21 cellular contexts compared by ENCODE assay signal in the genomic region with DNA sequence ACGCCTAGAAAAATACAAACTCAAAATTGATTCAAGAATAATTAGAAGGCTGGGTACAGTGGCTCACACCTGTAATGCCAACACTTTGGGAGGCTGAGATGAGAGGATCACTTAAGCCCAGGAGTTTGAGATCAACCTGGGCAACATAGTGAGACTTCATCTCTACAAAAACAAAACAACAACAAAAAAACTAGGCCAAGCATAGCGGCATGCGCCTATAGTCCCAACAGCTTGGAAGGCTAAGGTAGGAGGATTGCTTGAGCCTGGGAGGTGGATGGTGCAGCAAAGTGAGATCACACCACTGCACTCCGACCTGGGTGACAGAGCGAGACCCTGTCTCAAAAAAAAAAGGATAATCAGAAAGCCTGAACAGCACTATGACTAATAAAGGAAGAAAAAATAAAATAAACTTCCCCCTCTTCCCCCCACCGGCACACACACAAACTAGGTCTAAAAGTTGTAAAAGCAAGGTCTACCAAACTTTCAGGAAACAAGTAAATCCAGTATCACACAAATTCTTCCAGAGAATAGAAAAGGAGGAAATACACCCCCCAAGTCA. TPM values are rescaled to one million over a fixed set of nuclear protein-coding genes. Genes with fewer than 3 reads are reported as not detected.
DNase-seq lines count a peak whose midpoint lies in the region; ATAC-seq, FAIRE-seq and TF ChIP-seq lines count a peak whose summit lies in the region.
"Had no signal": no experiment of that assay in that cellular context is flagged by ENCODE, and none has a peak within 500 bp of the region (broad histone marks: within the 10 kb centered on the region; RNA-seq: fewer than 3 reads in every experiment).

No MANE protein-coding gene starts in this region.

- peaks cover 4% of the 10 kb centered on the region for H3K9me3 Mint-ChIP-seq in activated naive CD8-positive, alpha-beta T cell treated with anti-CD3 and anti-CD28 coated beads, Interleukin-2, amount 50 U/mL, for 24 hours
- no peaks in the 10 kb centered on the region for H3K9me3 Mint-ChIP-seq in activated naive CD8-positive, alpha-beta T cell treated with anti-CD3 and anti-CD28 coated beads for 36 hours
- H3K9me3 Mint-ChIP-seq in stimulated activated naive B cell treated with anti-CD40 and anti-IgM and Interleukin-4, amounts not matched to agents 10 μg/mL and 1 μg/mL and 100 μg/mL, for 72 hours: no peaks in the 10 kb centered on the region
- H3K9me3 Mint-ChIP-seq: activated CD4-positive, alpha-beta memory T cell treated with anti-CD3 and anti-CD28 coated beads for 36 hours; activated naive CD4-positive, alpha-beta T cell treated with anti-CD3 and anti-CD28 coated beads, Interleukin-2, amount 50 U/mL, for 72 hours; activated T-helper 1 cell treated with anti-CD3 and anti-CD28 coated beads, Interleukin-12 subunit alpha, Interleukin-12 subunit beta, Interleukin-2, Interleukin-4 antibody, amounts not matched to agents 30 ng/mL and 10 ng/mL and 1 ng/mL, durations not matched to agents 14 hours and 24 hours and 36 hours; naive thymus-derived CD8-positive, alpha-beta T cell had no signal

- TF ChIP-seq POLR2A in endothelial cell of umbilical vein (IDR thresholded peaks at IDR 0.05; ENCODE audit: low read depth, low read length): no peak

- H3K4me3 Mint-ChIP-seq in activated naive CD8-positive, alpha-beta T cell treated with anti-CD3 and anti-CD28 coated beads, Interleukin-2, amount 50 U/mL, for 24 hours: no peak overlapping the region
- no peak overlapping the region for H3K4me3 Mint-ChIP-seq in activated naive CD8-positive, alpha-beta T cell treated with anti-CD3 and anti-CD28 coated beads for 36 hours
- H3K4me3 Mint-ChIP-seq in stimulated activated naive B cell treated with anti-CD40 and anti-IgM and Interleukin-4, amounts not matched to agents 10 μg/mL and 1 μg/mL and 100 μg/mL, for 72 hours: peak overlapping the region; percentile 70 to 71
- H3K4me3 Mint-ChIP-seq: activated CD4-positive, alpha-beta memory T cell treated with anti-CD3 and anti-CD28 coated beads for 36 hours; activated T-helper 1 cell treated with anti-CD3 and anti-CD28 coated beads, Interleukin-12 subunit alpha, Interleukin-12 subunit beta, Interleukin-2, Interleukin-4 antibody, amounts not matched to agents 30 ng/mL and 10 ng/mL and 1 ng/mL, durations not matched to agents 14 hours and 24 hours and 36 hours had no signal

- H3K27ac ChIP-seq in OCI-LY3 (ENCODE audit: low read length) (no peak overlapping the region), endothelial cell of umbilical vein (ENCODE audit: insufficient read depth, low read depth, low read length) (peak overlapping the region; percentile 61)
- H3K27ac ChIP-seq: BLaER1 treated with 17β-estradiol and CSF1 and Interleukin-3, amounts not matched to agents 10 nM and 100 nM; coronary artery; lower lobe of right lung had no signal

- H3K4me2 ChIP-seq in OCI-LY3 (ENCODE audit: low read length): peak overlapping the region; percentile 56
- H3K4me2 ChIP-seq in endothelial cell of umbilical vein (ENCODE audit: insufficient read depth, low read length): peak overlapping the region; percentile 85
- H3K4me2 ChIP-seq: BLaER1 treated with 17β-estradiol and CSF1 and Interleukin-3, amounts not matched to agents 10 nM and 100 nM had no signal

- H3K36me3 ChIP-seq in OCI-LY3 (replicated peaks; ENCODE audit: low read depth, low read length): peaks cover 5% of the 10 kb centered on the region
- H3K36me3 ChIP-seq in endothelial cell of umbilical vein (ENCODE audit: control insufficient read depth in 2 of 2, extremely low read depth in 1 of 2, insufficient read depth in 2 of 2, low read length in 2 of 2): no peaks in the 10 kb centered on the region
- H3K36me3 ChIP-seq: BLaER1 treated with 17β-estradiol and CSF1 and Interleukin-3, amounts not matched to agents 10 nM and 100 nM; lower lobe of right lung had no signal

- H3K27me3 ChIP-seq in OCI-LY3 (ENCODE audit: low read depth, low read length) (no peaks in the 10 kb centered on the region), endothelial cell of umbilical vein (ENCODE audit: control insufficient read depth in 2 of 2, insufficient read depth in 2 of 2, low read length in 2 of 2) (no peaks in the 10 kb centered on the region)
- H3K27me3 ChIP-seq: BLaER1 treated with 17β-estradiol and CSF1 and Interleukin-3, amounts not matched to agents 10 nM and 100 nM had no signal

- peak overlapping the region; percentile 2 for H3K27ac Mint-ChIP-seq in activated naive CD8-positive, alpha-beta T cell treated with anti-CD3 and anti-CD28 coated beads, Interleukin-2, amount 50 U/mL, for 24 hours
- H3K27ac Mint-ChIP-seq in activated naive CD8-positive, alpha-beta T cell treated with anti-CD3 and anti-CD28 coated beads for 36 hours: no peak overlapping the region
- peak overlapping the region; percentile 85 for H3K27ac Mint-ChIP-seq in stimulated activated naive B cell treated with anti-CD40 and anti-IgM and Interleukin-4, amounts not matched to agents 10 μg/mL and 1 μg/mL and 100 μg/mL, for 72 hours
- H3K27ac Mint-ChIP-seq: activated CD4-positive, alpha-beta memory T cell treated with anti-CD3 and anti-CD28 coated beads for 36 hours; activated naive CD4-positive, alpha-beta T cell treated with anti-CD3 and anti-CD28 coated beads, Interleukin-2, amount 50 U/mL, for 72 hours; activated T-helper 1 cell treated with anti-CD3 and anti-CD28 coated beads, Interleukin-12 subunit alpha, Interleukin-12 subunit beta, Interleukin-2, Interleukin-4 antibody, amounts not matched to agents 30 ng/mL and 10 ng/mL and 1 ng/mL, durations not matched to agents 14 hours and 24 hours and 36 hours had no signal

- H2AFZ ChIP-seq in OCI-LY3 (ENCODE audit: low read depth, low read length) (no peak overlapping the region), endothelial cell of umbilical vein (ENCODE audit: low read depth, low read length) (no peak overlapping the region)

- TF ChIP-seq CTCF in OCI-LY3 (IDR thresholded peaks at IDR 0.05; ENCODE audit: low read depth, low read length): no peak
- TF ChIP-seq CTCF in endothelial cell of umbilical vein (IDR thresholded peaks at IDR 0.05; ENCODE audit: extremely low read depth in 1 of 2, insufficient read depth in 1 of 2, low read depth in 1 of 2, low read length in 2 of 2): no peak

- H3K4me1 ChIP-seq in OCI-LY3 (ENCODE audit: low read length): peaks cover 58% of the 10 kb centered on the region
- peaks cover 83% of the 10 kb centered on the region for H3K4me1 ChIP-seq in endothelial cell of umbilical vein (ENCODE audit: control insufficient read depth, extremely low read depth, insufficient read depth, low read length)

- H3K4me1 Mint-ChIP-seq in activated naive CD8-positive, alpha-beta T cell treated with anti-CD3 and anti-CD28 coated beads, Interleukin-2, amount 50 U/mL, for 24 hours: peaks cover 70% of the 10 kb centered on the region
- H3K4me1 Mint-ChIP-seq in activated naive CD8-positive, alpha-beta T cell treated with anti-CD3 and anti-CD28 coated beads for 36 hours: peaks cover 45% of the 10 kb centered on the region
- peaks cover 27 to 78% of the 10 kb centered on the region in 2 donors for H3K4me1 Mint-ChIP-seq in stimulated activated naive B cell treated with anti-CD40 and anti-IgM and Interleukin-4, amounts not matched to agents 10 μg/mL and 1 μg/mL and 100 μg/mL, for 72 hours

- ATAC-seq in activated naive CD8-positive, alpha-beta T cell treated with anti-CD3 and anti-CD28 coated beads, Interleukin-2, amount 50 U/mL, for 24 hours: no peak
- peak; percentile 56 to 61 for ATAC-seq in stimulated activated naive B cell treated with anti-CD40 and anti-IgM and Interleukin-4, amounts not matched to agents 10 μg/mL and 1 μg/mL and 100 μg/mL, for 72 hours (replicated peaks)
- ATAC-seq in GM21529 (IDR thresholded peaks at IDR 0.05; ENCODE audit: unreplicated experiment): no peak
- ATAC-seq: activated naive CD4-positive, alpha-beta T cell treated with anti-CD3 and anti-CD28 coated beads, Interleukin-2, amount 50 U/mL, for 72 hours; lower lobe of right lung; naive thymus-derived CD8-positive, alpha-beta T cell had no signal

- H3K27me3 Mint-ChIP-seq in activated naive CD8-positive, alpha-beta T cell treated with anti-CD3 and anti-CD28 coated beads, Interleukin-2, amount 50 U/mL, for 24 hours: no peaks in the 10 kb centered on the region
- no peaks in the 10 kb centered on the region for H3K27me3 Mint-ChIP-seq in activated naive CD8-positive, alpha-beta T cell treated with anti-CD3 and anti-CD28 coated beads for 36 hours
- H3K27me3 Mint-ChIP-seq in stimulated activated naive B cell treated with anti-CD40 and anti-IgM and Interleukin-4, amounts not matched to agents 10 μg/mL and 1 μg/mL and 100 μg/mL, for 72 hours: no peaks in the 10 kb centered on the region
- H3K27me3 Mint-ChIP-seq: activated CD4-positive, alpha-beta memory T cell treated with anti-CD3 and anti-CD28 coated beads for 36 hours; naive thymus-derived CD8-positive, alpha-beta T cell had no signal

- BruUV-seq in endothelial cell of umbilical vein (replicated peaks; lab: Mats Ljungman, UMichigan): no TSS peak

- peaks cover 2% of the 10 kb centered on the region for H3K36me3 Mint-ChIP-seq in activated naive CD8-positive, alpha-beta T cell treated with anti-CD3 and anti-CD28 coated beads, Interleukin-2, amount 50 U/mL, for 24 hours (ENCODE audit: low read depth)
- peaks cover 5% of the 10 kb centered on the region for H3K36me3 Mint-ChIP-seq in activated naive CD8-positive, alpha-beta T cell treated with anti-CD3 and anti-CD28 coated beads for 36 hours
- H3K36me3 Mint-ChIP-seq in stimulated activated naive B cell treated with anti-CD40 and anti-IgM and Interleukin-4, amounts not matched to agents 10 μg/mL and 1 μg/mL and 100 μg/mL, for 72 hours: peaks cover 9 to 18% of the 10 kb centered on the region in 2 donors
- H3K36me3 Mint-ChIP-seq: activated CD4-positive, alpha-beta memory T cell treated with anti-CD3 and anti-CD28 coated beads for 36 hours; naive thymus-derived CD8-positive, alpha-beta T cell had no signal

- CTCF ChIA-PET in endothelial cell of umbilical vein (lab: Charles Lee): interaction anchor here (0.6 to 6.3 kb wide), 2 partner anchors 15 to 132 kb away, joined by 3 to 44 read pairs; no protein-coding TSS in a partner anchor

- POLR2A ChIA-PET in endothelial cell of umbilical vein (lab: Charles Lee): no interaction called here

- H3K79me2 ChIP-seq in OCI-LY3 (ENCODE audit: low read length): peaks cover 82% of the 10 kb centered on the region
- H3K79me2 ChIP-seq in endothelial cell of umbilical vein (ENCODE audit: control insufficient read depth, insufficient read depth, low read length): peaks cover 81% of the 10 kb centered on the region

- no peak for DNase-seq in activated naive CD8-positive, alpha-beta T cell treated with anti-CD3 and anti-CD28 coated beads, Interleukin-2, amount 50 U/mL, for 24 hours
- no peak for DNase-seq in activated naive CD8-positive, alpha-beta T cell treated with anti-CD3 and anti-CD28 coated beads for 36 hours
- DNase-seq in endothelial cell of umbilical vein (ENCODE audit: low read depth, low spot score) (peak; percentile 75), middle frontal gyrus (ENCODE audit: extremely low spot score, low spot score) (no peak)
- DNase-seq in stimulated activated naive B cell treated with anti-CD40 and anti-IgM and Interleukin-4, amounts not matched to agents 10 μg/mL and 1 μg/mL and 100 μg/mL, for 72 hours: no peak
- DNase-seq in stimulated activated CD4-positive, alpha-beta T cell treated with anti-CD3 and anti-CD28 coated beads, Interleukin-4, amount 100 ng/mL, for 24 hours: no peak
- DNase-seq: activated CD4-positive, alpha-beta memory T cell treated with anti-CD3 and anti-CD28 coated beads for 36 hours; lower lobe of right lung; naive thymus-derived CD8-positive, alpha-beta T cell; NCI-H1436 treated with DMSO at 0.1 percent for 48 hours; NCI-H2171; OCI-M1; posterior cingulate gyrus; SHP77; stimulated activated CD4-positive, alpha-beta T cell treated with anti-CD3 and anti-CD28 coated beads, Interleukin-2, amount 100 ng/mL, for 24 hours had no signal

- dilution Hi-C loops in endothelial cell of umbilical vein (cut with MboI; ENCODE audit: extremely low pct_ligation_motif_present, low sequenced_read_pairs): no loop called here

- H4K20me1 ChIP-seq in OCI-LY3 (ENCODE audit: insufficient read depth, low read length): no peaks in the 10 kb centered on the region
- H4K20me1 ChIP-seq in endothelial cell of umbilical vein (replicated peaks; ENCODE audit: control insufficient read depth, extremely low read depth, insufficient read depth, low read length): no peaks in the 10 kb centered on the region

- no peaks in the 10 kb centered on the region for H3K9me1 ChIP-seq in endothelial cell of umbilical vein (replicated peaks; ENCODE audit: control insufficient read depth, extremely low read depth, insufficient read depth, low read length)

- intact Hi-C loops in endothelial cell of umbilical vein (cut with micrococcal nuclease): loop anchor here (1.0 kb wide), 1 partner anchor 36 kb away; a partner anchor contains a TSS

- H3K9me3 ChIP-seq in OCI-LY3 (ENCODE audit: insufficient read depth, low read length) (no peaks in the 10 kb centered on the region), endothelial cell of umbilical vein (replicated peaks; ENCODE audit: control insufficient read depth, insufficient read depth, low read length) (no peaks in the 10 kb centered on the region)
- H3K9me3 ChIP-seq: lower lobe of right lung had no signal

- H3K9ac ChIP-seq in OCI-LY3 (ENCODE audit: low read length): peak overlapping the region; percentile 6; the same call in 1 of the 2 replicates
- peak overlapping the region; percentile 29 for H3K9ac ChIP-seq in endothelial cell of umbilical vein (replicated peaks; ENCODE audit: extremely low read depth, insufficient read depth, low read length)
- H3K9ac ChIP-seq: BLaER1 treated with 17β-estradiol and CSF1 and Interleukin-3, amounts not matched to agents 10 nM and 100 nM had no signal

- no peak for FAIRE-seq in endothelial cell of umbilical vein (lab: Jason Lieb, UNC)

- H3K4me3 ChIP-seq in OCI-LY3 (ENCODE audit: low read length) (peak overlapping the region; percentile 24; the same call in 1 of the 2 replicates), endothelial cell of umbilical vein (replicated peaks in 1 of 3; ENCODE audit: insufficient read depth in 1 of 3, low read depth in 1 of 3, low read length in 3 of 3) (peak overlapping the region in 1 of 3 experiments; percentile 42)
- H3K4me3 ChIP-seq: BLaER1 treated with 17β-estradiol and CSF1 and Interleukin-3, amounts not matched to agents 10 nM and 100 nM; coronary artery; lower lobe of right lung had no signal

RNA-seq across cellular contexts. Expression of a gene that starts 35.8 kb away (rescaled TPM):
- total RNA-seq in activated naive CD8-positive, alpha-beta T cell treated with anti-CD3 and anti-CD28 coated beads for 36 hours: 10 to 100 TPM; 70.7 to 72.7 TPM
- 80.5 and 84.4 TPM in 2 replicates for total RNA-seq in endothelial cell of umbilical vein
- polyA plus RNA-seq in endothelial cell of umbilical vein: 26.6 and 30.1 TPM in 2 replicates
- polyA plus RNA-seq in endothelial cell of umbilical vein (2011; cell fraction: cytosol; rRNA removed): 36.3 and 39.5 TPM in 2 replicates
- polyA plus RNA-seq in endothelial cell of umbilical vein (2011; cell fraction: nucleus; rRNA removed): 17.3 and 23.7 TPM in 2 replicates
- 83.6 and 104 TPM in 2 replicates for polyA plus RNA-seq in endothelial cell of umbilical vein (2012)
- 20.3 and 22.2 TPM in 2 replicates for polyA minus RNA-seq in endothelial cell of umbilical vein
- polyA minus RNA-seq in endothelial cell of umbilical vein (2011; cell fraction: cytosol; rRNA and poly(A)+ RNA removed): 23.4 TPM
- 25.1 and 26.7 TPM in 2 replicates for polyA minus RNA-seq in endothelial cell of umbilical vein (2011; cell fraction: nucleus; rRNA and poly(A)+ RNA removed)

Comparison
In these comparisons a context has a peak if more than half of its experiments do, and no peak if none do; other contexts are left out.
1. ATAC-seq: peak in stimulated activated naive B cell treated with anti-CD40 and anti-IgM and Interleukin-4, amounts not matched to agents 10 μg/mL and 1 μg/mL and 100 μg/mL, for 72 hours (2 of 2); none in activated naive CD8-positive, alpha-beta T cell treated with anti-CD3 and anti-CD28 coated beads, Interleukin-2, amount 50 U/mL, for 24 hours (single experiment) and GM21529 (single experiment).
2. H3K4me3 Mint-ChIP-seq: peak in stimulated activated naive B cell treated with anti-CD40 and anti-IgM and Interleukin-4, amounts not matched to agents 10 μg/mL and 1 μg/mL and 100 μg/mL, for 72 hours (2 of 2); none in activated naive CD8-positive, alpha-beta T cell treated with anti-CD3 and anti-CD28 coated beads, Interleukin-2, amount 50 U/mL, for 24 hours (single experiment) and activated naive CD8-positive, alpha-beta T cell treated with anti-CD3 and anti-CD28 coated beads for 36 hours (single experiment).